In genomic region chr6:7146079-7146828, GRCh38 we compare ENCODE assay signal across 1 cellular context.
TF ChIP-seq lines count a peak whose summit lies in the region.

No MANE protein-coding gene starts in this region.

TF ChIP-seq in K562, 482 proteins besides CTCF, POLR2A, EP300 and RAD21 (continued from another document and continues in another):
- TF ChIP-seq E2F6 (IDR thresholded peaks at IDR 0.05; ENCODE audit: borderline replicate concordance in 1 of 2, extremely low read depth in 1 of 2, insufficient read depth in 1 of 2, insufficient read length in 1 of 2, low read depth in 1 of 2, low read length in 1 of 2, poor library complexity in 1 of 2, severe bottlenecking in 1 of 2) (peak in 1 of 2 experiments; percentile 38), BCOR (IDR thresholded peaks at IDR 0.05) (no peak), ELF2 (CRISPR knock-in tag; IDR thresholded peaks at IDR 0.05) (no peak), SRSF1 (IDR thresholded peaks at IDR 0.05; ENCODE audit: low read depth, low read length) (no peak), CREB1 (IDR thresholded peaks at IDR 0.05) (no peak), CREB1 (CRISPR knock-in tag; IDR thresholded peaks at IDR 0.05) (peak; percentile 9; the same call in 1 of the 2 replicates), CREM (IDR thresholded peaks at IDR 0.05; ENCODE audit: low read depth) (0 out of 2 replicates have a peak, but pooled peaks have one; percentile 10), GTF2E2 (tag; IDR thresholded peaks at IDR 0.05) (0 out of 2 replicates have a peak, but pooled peaks have one; percentile 38), NRF1 (conservative IDR thresholded peaks at IDR 0.05 in 1 of 2, IDR thresholded peaks at IDR 0.05 in 1 of 2) (peak; percentile 33 to 46; a peak in 2 of 4 replicates), CREB5 (CRISPR knock-in tag; IDR thresholded peaks at IDR 0.05) (no peak), ZNF766 (CRISPR knock-in tag; conservative IDR thresholded peaks at IDR 0.05) (peak; percentile 90), GTF2F1 (IDR thresholded peaks at IDR 0.05; ENCODE audit: low read depth, low read length) (no peak), HINFP (tag; conservative IDR thresholded peaks at IDR 0.05; ENCODE audit: low read depth) (no peak), ZNF592 (IDR thresholded peaks at IDR 0.05) (peak; percentile 89), ZBTB17 (CRISPR knock-in tag; IDR thresholded peaks at IDR 0.05) (peak; percentile 59), ZNF311 (CRISPR knock-in tag; IDR thresholded peaks at IDR 0.05) (peak; percentile 85), ZNF24 (IDR thresholded peaks at IDR 0.05) (no peak), CREB3 (tag; conservative IDR thresholded peaks at IDR 0.05; ENCODE audit: low read depth) (0 out of 2 replicates have a peak, but pooled peaks have one; percentile 20), CBFB (CRISPR knock-in tag; IDR thresholded peaks at IDR 0.05) (no peak), ARID3A (IDR thresholded peaks at IDR 0.05; ENCODE audit: borderline replicate concordance, low read depth, low read length) (no peak), L3MBTL2 (IDR thresholded peaks at IDR 0.05) (peak; percentile 60), ARNT (IDR thresholded peaks at IDR 0.05) (0 out of 4 replicates have a peak, but pooled peaks of 1 of the 2 experiments have one; percentile 58), CBX1 (IDR thresholded peaks at IDR 0.05; ENCODE audit: low read depth) (no peak), ZBTB9 (CRISPR knock-in tag; IDR thresholded peaks at IDR 0.05) (peak; percentile 69), AFF1 (IDR thresholded peaks at IDR 0.05; ENCODE audit: low read depth in 1 of 2, partially characterized antibody in 2 of 2) (peak in 1 of 2 experiments; percentile 27), NR2C1 (IDR thresholded peaks at IDR 0.05) (no peak), NR2C1 (tag; IDR thresholded peaks at IDR 0.05) (peak; percentile 45; the same call in 1 of the 2 replicates)
- TF ChIP-seq, protein P1, sequence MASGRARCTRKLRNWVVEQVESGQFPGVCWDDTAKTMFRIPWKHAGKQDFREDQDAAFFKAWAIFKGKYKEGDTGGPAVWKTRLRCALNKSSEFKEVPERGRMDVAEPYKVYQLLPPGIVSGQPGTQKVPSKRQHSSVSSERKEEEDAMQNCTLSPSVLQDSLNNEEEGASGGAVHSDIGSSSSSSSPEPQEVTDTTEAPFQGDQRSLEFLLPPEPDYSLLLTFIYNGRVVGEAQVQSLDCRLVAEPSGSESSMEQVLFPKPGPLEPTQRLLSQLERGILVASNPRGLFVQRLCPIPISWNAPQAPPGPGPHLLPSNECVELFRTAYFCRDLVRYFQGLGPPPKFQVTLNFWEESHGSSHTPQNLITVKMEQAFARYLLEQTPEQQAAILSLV (tag; IDR thresholded peaks at IDR 0.05): 0 out of 2 replicates have a peak, but pooled peaks have one; percentile 31
- TF ChIP-seq, protein P2, sequence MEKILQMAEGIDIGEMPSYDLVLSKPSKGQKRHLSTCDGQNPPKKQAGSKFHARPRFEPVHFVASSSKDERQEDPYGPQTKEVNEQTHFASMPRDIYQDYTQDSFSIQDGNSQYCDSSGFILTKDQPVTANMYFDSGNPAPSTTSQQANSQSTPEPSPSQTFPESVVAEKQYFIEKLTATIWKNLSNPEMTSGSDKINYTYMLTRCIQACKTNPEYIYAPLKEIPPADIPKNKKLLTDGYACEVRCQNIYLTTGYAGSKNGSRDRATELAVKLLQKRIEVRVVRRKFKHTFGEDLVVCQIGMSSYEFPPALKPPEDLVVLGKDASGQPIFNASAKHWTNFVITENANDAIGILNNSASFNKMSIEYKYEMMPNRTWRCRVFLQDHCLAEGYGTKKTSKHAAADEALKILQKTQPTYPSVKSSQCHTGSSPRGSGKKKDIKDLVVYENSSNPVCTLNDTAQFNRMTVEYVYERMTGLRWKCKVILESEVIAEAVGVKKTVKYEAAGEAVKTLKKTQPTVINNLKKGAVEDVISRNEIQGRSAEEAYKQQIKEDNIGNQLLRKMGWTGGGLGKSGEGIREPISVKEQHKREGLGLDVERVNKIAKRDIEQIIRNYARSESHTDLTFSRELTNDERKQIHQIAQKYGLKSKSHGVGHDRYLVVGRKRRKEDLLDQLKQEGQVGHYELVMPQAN (IDR thresholded peaks at IDR 0.05; ENCODE audit: borderline replicate concordance): no peak
- TF ChIP-seq, protein P3, sequence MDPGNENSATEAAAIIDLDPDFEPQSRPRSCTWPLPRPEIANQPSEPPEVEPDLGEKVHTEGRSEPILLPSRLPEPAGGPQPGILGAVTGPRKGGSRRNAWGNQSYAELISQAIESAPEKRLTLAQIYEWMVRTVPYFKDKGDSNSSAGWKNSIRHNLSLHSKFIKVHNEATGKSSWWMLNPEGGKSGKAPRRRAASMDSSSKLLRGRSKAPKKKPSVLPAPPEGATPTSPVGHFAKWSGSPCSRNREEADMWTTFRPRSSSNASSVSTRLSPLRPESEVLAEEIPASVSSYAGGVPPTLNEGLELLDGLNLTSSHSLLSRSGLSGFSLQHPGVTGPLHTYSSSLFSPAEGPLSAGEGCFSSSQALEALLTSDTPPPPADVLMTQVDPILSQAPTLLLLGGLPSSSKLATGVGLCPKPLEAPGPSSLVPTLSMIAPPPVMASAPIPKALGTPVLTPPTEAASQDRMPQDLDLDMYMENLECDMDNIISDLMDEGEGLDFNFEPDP (CRISPR knock-in tag; IDR thresholded peaks at IDR 0.05): 0 out of 2 replicates have a peak, but pooled peaks have one; percentile 24
- TF ChIP-seq, protein P4, sequence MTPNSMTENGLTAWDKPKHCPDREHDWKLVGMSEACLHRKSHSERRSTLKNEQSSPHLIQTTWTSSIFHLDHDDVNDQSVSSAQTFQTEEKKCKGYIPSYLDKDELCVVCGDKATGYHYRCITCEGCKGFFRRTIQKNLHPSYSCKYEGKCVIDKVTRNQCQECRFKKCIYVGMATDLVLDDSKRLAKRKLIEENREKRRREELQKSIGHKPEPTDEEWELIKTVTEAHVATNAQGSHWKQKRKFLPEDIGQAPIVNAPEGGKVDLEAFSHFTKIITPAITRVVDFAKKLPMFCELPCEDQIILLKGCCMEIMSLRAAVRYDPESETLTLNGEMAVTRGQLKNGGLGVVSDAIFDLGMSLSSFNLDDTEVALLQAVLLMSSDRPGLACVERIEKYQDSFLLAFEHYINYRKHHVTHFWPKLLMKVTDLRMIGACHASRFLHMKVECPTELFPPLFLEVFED (CRISPR knock-in tag; conservative IDR thresholded peaks at IDR 0.05): peak; percentile 35; the same call in 1 of the 2 replicates
